In the genomic region with DNA sequence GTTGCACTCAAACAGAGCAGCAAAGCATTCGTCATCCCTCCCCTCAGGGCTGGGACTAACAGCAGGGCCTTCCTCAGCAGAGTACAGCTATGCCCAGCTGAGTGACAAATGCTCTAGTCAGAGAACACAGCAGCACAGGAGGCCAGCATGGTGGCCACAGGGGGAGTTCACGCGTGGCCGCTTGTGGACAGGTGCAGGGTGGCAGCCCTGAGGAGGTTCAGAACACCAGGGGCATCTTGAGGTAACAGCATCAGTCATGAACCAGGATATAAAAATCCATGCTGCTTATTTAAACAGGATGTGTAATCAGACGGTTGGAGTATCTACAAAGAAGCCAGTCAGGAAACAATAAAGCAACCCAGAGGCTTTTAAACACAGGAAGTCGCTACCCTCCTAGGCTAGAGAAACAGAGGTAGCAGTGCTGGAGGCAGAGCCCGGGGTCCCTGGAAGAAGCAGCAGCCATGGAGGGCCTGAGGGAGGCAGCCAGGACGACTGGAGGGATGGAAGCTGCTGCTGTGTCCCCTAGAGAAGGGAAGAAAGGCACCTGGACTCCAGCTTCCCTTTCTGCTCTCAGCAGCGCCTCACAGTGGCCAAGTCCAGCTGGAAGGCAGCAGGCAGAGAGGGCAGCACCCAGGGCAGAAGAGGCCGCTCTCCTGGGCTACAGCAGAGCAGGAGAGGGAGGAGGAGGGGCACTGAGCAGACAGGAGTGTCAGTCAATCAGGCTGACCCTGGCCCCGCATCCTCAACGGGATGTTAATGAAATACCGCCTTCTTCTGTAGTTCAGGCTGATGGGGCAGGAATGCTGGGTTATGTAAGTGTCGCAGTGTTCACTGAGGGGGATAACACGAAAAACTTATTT, we compare ENCODE assay signal across 9 cellular contexts.
DNase-seq lines count a peak whose midpoint lies in the region; ATAC-seq, FAIRE-seq and TF ChIP-seq lines count a peak whose summit lies in the region.
"Had no signal": no experiment of that assay in that cellular context is flagged by ENCODE, and none has a peak within 500 bp of the region (broad histone marks: within the 10 kb centered on the region; RNA-seq: fewer than 3 reads in every experiment).

No MANE protein-coding gene starts in this region.

- H3K27ac ChIP-seq in SJSA1: peak overlapping the region; percentile 69

- H3K27me3 Mint-ChIP-seq in activated naive CD8-positive, alpha-beta T cell treated with anti-CD3 and anti-CD28 coated beads for 36 hours: no peaks in the 10 kb centered on the region

- peaks cover 64% of the 10 kb centered on the region for H3K4me1 Mint-ChIP-seq in activated naive CD8-positive, alpha-beta T cell treated with anti-CD3 and anti-CD28 coated beads for 36 hours

- no peaks in the 10 kb centered on the region for H3K36me3 ChIP-seq in SJSA1

- TF ChIP-seq CTCF in D721Med (IDR thresholded peaks at IDR 0.05; ENCODE audit: insufficient read depth, missing control alignments): peak; percentile 38

- DNase-seq in D721Med (ENCODE audit: insufficient read length, low spot score) (no peak), SJSA1 (ENCODE audit: low read depth in 1 of 2, low spot score in 2 of 2) (peak; percentile 75 to 80), iPS DF 4.7 (ENCODE audit: extremely low read depth, low spot score) (peak; percentile 81)
- peak; percentile 73 for DNase-seq in activated naive CD8-positive, alpha-beta T cell treated with anti-CD3 and anti-CD28 coated beads for 36 hours
- peak; percentile 62 to 76 for DNase-seq in stimulated activated CD4-positive, alpha-beta T cell treated with anti-CD3 and anti-CD28 coated beads, Interleukin-4, amount 100 ng/mL, for 4 hours

- no peaks in the 10 kb centered on the region for H3K9me3 ChIP-seq in SJSA1 (replicated peaks)

- H3K27me3 ChIP-seq in SJSA1 (replicated peaks): no peaks in the 10 kb centered on the region

- peak overlapping the region; percentile 98 for H3K27ac Mint-ChIP-seq in activated naive CD8-positive, alpha-beta T cell treated with anti-CD3 and anti-CD28 coated beads for 36 hours

- no peak overlapping the region for H3K4me3 ChIP-seq in SJSA1
- H3K4me3 ChIP-seq: PC-9 had no signal

- peak; percentile 55 for ATAC-seq in HG03159 (IDR thresholded peaks at IDR 0.05; ENCODE audit: unreplicated experiment)
- no peak for ATAC-seq in HG02938 (IDR thresholded peaks at IDR 0.05; ENCODE audit: unreplicated experiment)
- no peak for ATAC-seq in GM18870 (IDR thresholded peaks at IDR 0.05; ENCODE audit: unreplicated experiment)

- FAIRE-seq in D721Med (lab: Jason Lieb, UNC): no peak

- H3K9me3 Mint-ChIP-seq in activated naive CD8-positive, alpha-beta T cell treated with anti-CD3 and anti-CD28 coated beads for 36 hours: peaks cover 6% of the 10 kb centered on the region

- H3K36me3 Mint-ChIP-seq in activated naive CD8-positive, alpha-beta T cell treated with anti-CD3 and anti-CD28 coated beads for 36 hours: peaks cover 61% of the 10 kb centered on the region

- peak overlapping the region; percentile 82 for H3K4me3 Mint-ChIP-seq in activated naive CD8-positive, alpha-beta T cell treated with anti-CD3 and anti-CD28 coated beads for 36 hours

- peaks cover 31% of the 10 kb centered on the region for H3K4me1 ChIP-seq in SJSA1 (replicated peaks)
